Comparison of ENCODE assay signal across 1 cellular context in the genomic region with DNA sequence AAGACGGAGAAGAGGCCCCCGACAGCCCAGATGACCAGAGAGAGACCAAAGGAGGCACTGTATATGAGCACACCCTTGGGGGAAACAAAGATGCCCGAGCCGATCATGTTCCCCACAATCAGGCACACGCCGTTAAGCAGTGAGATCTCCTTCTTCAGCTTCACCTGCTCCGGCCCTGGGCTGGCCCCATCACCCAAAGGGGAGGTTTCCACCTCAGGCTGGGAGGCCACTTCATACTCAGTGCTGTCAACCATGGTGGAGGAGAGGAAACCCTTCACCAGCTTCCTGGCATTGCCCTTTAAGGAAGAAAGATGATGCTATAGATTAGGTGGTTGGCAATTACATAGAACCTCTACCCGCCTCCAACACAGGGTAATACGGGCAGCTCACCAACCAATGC.
TF ChIP-seq lines count a peak whose summit lies in the region.

No MANE protein-coding gene starts in this region.

TF ChIP-seq in GM12878, 131 proteins besides CTCF, POLR2A, EP300 and RAD21:
- TF ChIP-seq MLLT1 (IDR thresholded peaks at IDR 0.05), result 0 out of 2 replicates have a peak, but pooled peaks have one; percentile 6
- TF ChIP-seq SREBF2 (IDR thresholded peaks at IDR 0.05; ENCODE audit: low read length), result no peak
